16 cellular contexts compared by ENCODE assay signal in the genomic region with DNA sequence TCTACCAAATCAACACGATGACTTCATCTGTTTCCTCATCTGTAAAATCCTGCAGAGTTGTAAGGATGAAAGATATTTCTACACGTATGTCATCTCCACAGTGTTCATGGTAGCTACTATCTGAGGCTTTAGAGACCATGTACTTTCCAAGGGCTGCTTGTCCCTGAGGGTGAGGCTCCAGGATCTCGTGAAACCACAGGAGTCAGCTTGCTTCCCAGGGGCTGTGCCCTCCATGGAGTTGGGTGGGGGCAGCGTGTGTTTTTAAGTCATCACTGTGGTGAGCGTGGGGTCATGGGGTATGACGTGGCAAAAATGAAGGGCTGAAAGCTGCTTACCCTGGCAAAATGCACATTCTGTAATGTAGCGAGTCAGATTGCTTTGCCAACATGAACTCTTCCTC.
DNase-seq lines count a peak whose midpoint lies in the region; ATAC-seq, FAIRE-seq and TF ChIP-seq lines count a peak whose summit lies in the region.
"Had no signal": no experiment of that assay in that cellular context is flagged by ENCODE, and none has a peak within 500 bp of the region (broad histone marks: within the 10 kb centered on the region; RNA-seq: fewer than 3 reads in every experiment).

No MANE protein-coding gene starts in this region.

- DNase-seq in EH (ENCODE audit: low read depth) (peak; percentile 97), RCC 7860 (ENCODE audit: low spot score) (peak; percentile 96), dermis blood vessel endothelial cell (peak; percentile 32), osteoblast (ENCODE audit: insufficient read length, low spot score, missing footprints) (peak; percentile 89), endothelial cell (ENCODE audit: low spot score) (no peak), NCI-H1092 (lab: John Stamatoyannopoulos, UW) (no peak)
- no peak for DNase-seq in activated CD4-positive, alpha-beta T cell treated with anti-CD3 and anti-CD28 coated beads, Interleukin-2, amount 50 U/mL, for 1 hour
- DNase-seq: activated B cell treated with CpG ODN at 0.5 μM for 24 hours; activated gamma-delta T cell; effector CD4-positive, alpha-beta T cell; NCI-H2081 treated with DMSO at 0.1 percent for 48 hours; stimulated activated CD4-positive, alpha-beta T cell treated with anti-CD3 and anti-CD28 coated beads, Interleukin-1b, Interleukin-23, amount 100 ng/mL, for 48 hours had no signal

- H3K27ac Mint-ChIP-seq in endothelial cell (ENCODE audit: unreplicated experiment): no peak overlapping the region
- H3K27ac Mint-ChIP-seq: activated B cell treated with CpG ODN at 0.5 μM for 24 hours; stimulated activated naive CD8-positive, alpha-beta T cell treated with anti-CD3 and anti-CD28 coated beads, Interleukin-15, Interleukin-2, amounts not matched to agents 100 ng/mL and 50 ng/mL, for 24 hours had no signal

- peak overlapping the region; percentile 96 for H3K27ac ChIP-seq in osteoblast (ENCODE audit: low read depth, low read length)

- H3K4me2 ChIP-seq in osteoblast (ENCODE audit: insufficient read depth, low read length): peak overlapping the region; percentile 67

- ATAC-seq in GM19463 (IDR thresholded peaks at IDR 0.05; ENCODE audit: unreplicated experiment): no peak

- peaks cover 47% of the 10 kb centered on the region for H3K4me1 ChIP-seq in osteoblast (ENCODE audit: insufficient read depth, low read length)

- H3K27me3 Mint-ChIP-seq in endothelial cell (ENCODE audit: unreplicated experiment): peaks cover 2% of the 10 kb centered on the region

- H3K4me3 ChIP-seq in osteoblast (ENCODE audit: insufficient read depth, low read length): peak overlapping the region; percentile 23

- TF ChIP-seq CTCF in osteoblast (IDR thresholded peaks at IDR 0.05; ENCODE audit: extremely low read depth, low read depth, low read length): no peak
- TF ChIP-seq CTCF in endothelial cell (IDR thresholded peaks at IDR 0.05; ENCODE audit: unreplicated experiment): no peak

- peaks cover 16% of the 10 kb centered on the region for H3K36me3 Mint-ChIP-seq in endothelial cell (ENCODE audit: low read depth, unreplicated experiment)

- H3K4me3 Mint-ChIP-seq in endothelial cell (ENCODE audit: unreplicated experiment): no peak overlapping the region
- H3K4me3 Mint-ChIP-seq: activated B cell treated with CpG ODN at 0.5 μM for 24 hours; stimulated activated naive CD8-positive, alpha-beta T cell treated with anti-CD3 and anti-CD28 coated beads, Interleukin-15, Interleukin-2, amounts not matched to agents 100 ng/mL and 50 ng/mL, for 24 hours had no signal

- H3K9me3 ChIP-seq in osteoblast (ENCODE audit: low read depth, low read length): no peaks in the 10 kb centered on the region

- no peak overlapping the region for H2AFZ ChIP-seq in osteoblast (ENCODE audit: low read length)

- H4K20me1 ChIP-seq in osteoblast (ENCODE audit: insufficient read depth, low read length): no peaks in the 10 kb centered on the region

- no peak for FAIRE-seq in RCC 7860 (lab: Jason Lieb, UNC)
- FAIRE-seq: GM18507, HepG2 had no signal

- H3K36me3 ChIP-seq in osteoblast (ENCODE audit: insufficient read depth, low read length): no peaks in the 10 kb centered on the region

- H3K27me3 ChIP-seq in osteoblast (ENCODE audit: insufficient read depth, low read length): no peaks in the 10 kb centered on the region

- H3K79me2 ChIP-seq in osteoblast (ENCODE audit: insufficient read depth, low read length): peaks cover 73% of the 10 kb centered on the region

- no peaks in the 10 kb centered on the region for H3K9me3 Mint-ChIP-seq in endothelial cell (ENCODE audit: unreplicated experiment)
- H3K9me3 Mint-ChIP-seq: activated B cell treated with CpG ODN at 0.5 μM for 24 hours; stimulated activated naive CD8-positive, alpha-beta T cell treated with anti-CD3 and anti-CD28 coated beads, Interleukin-15, Interleukin-2, amounts not matched to agents 100 ng/mL and 50 ng/mL, for 24 hours had no signal

- H3K4me1 Mint-ChIP-seq in endothelial cell (ENCODE audit: unreplicated experiment): peaks cover 7% of the 10 kb centered on the region
- H3K4me1 Mint-ChIP-seq: activated B cell treated with CpG ODN at 0.5 μM for 24 hours had no signal

Comparison
In these comparisons a context has a peak if more than half of its experiments do, and no peak if none do; other contexts are left out.
1. DNase-seq: peak in EH (single experiment), RCC 7860 (single experiment), dermis blood vessel endothelial cell (single experiment) and osteoblast (single experiment); none in endothelial cell (single experiment), activated CD4-positive, alpha-beta T cell treated with anti-CD3 and anti-CD28 coated beads, Interleukin-2, amount 50 U/mL, for 1 hour (single experiment) and NCI-H1092 (single experiment).